In genomic region chr1:156705918-156706646, GRCh38 we compare ENCODE assay signal across 8 cellular contexts. TPM values are rescaled to one million over a fixed set of nuclear protein-coding genes. Genes with fewer than 3 reads are reported as not detected.
A peak's percentile ranks its signal among the peaks of the same experiment; 100 is the strongest.
DNase-seq lines count a peak whose midpoint lies in the region; ATAC-seq, FAIRE-seq and TF ChIP-seq lines count a peak whose summit lies in the region.

No MANE protein-coding gene starts in this region.

- H3K27ac ChIP-seq in WERI-Rb-1 (peak overlapping the region; percentile 86), brain microvascular endothelial cell (no peak overlapping the region), keratinocyte (ENCODE audit: control insufficient read depth, insufficient read depth, low read length) (no peak overlapping the region)

- in situ Hi-C loops in brain microvascular endothelial cell (cut with HindIII; ENCODE audit: low pct_ligation_motif_present, low sequenced_read_pairs), result no loop called here

- DNase-seq in Daoy (ENCODE audit: low read depth) (peak; percentile 74), NCI-H1092 (lab: John Stamatoyannopoulos, UW) (peak; percentile 43), WERI-Rb-1 (peak; percentile 98), brain microvascular endothelial cell (no peak), keratinocyte (ENCODE audit: low read depth, low spot score) (no peak), cortex of kidney (lab: John Stamatoyannopoulos, UW) (no peak)
- peak; percentile 39 to 71 for DNase-seq in stimulated activated CD4-positive, alpha-beta T cell treated with anti-CD3 and anti-CD28 coated beads, Interleukin-15, amount 100 ng/mL, for 48 hours (ENCODE audit: low read depth in 2 of 2)

- peak overlapping the region; percentile 89 for H3K4me2 ChIP-seq in keratinocyte (ENCODE audit: control insufficient read depth, extremely low read depth, insufficient read depth, low read depth, low read length)

- H3K4me3 ChIP-seq in WERI-Rb-1 (ENCODE audit: low read depth, low read length) (peak overlapping the region; percentile 74), brain microvascular endothelial cell (ENCODE audit: low read depth, low read length) (peak overlapping the region; percentile 40), keratinocyte (ENCODE audit: control insufficient read depth in 2 of 3, extremely low read depth in 1 of 3, insufficient read depth in 2 of 3, low read depth in 1 of 3, low read length in 3 of 3) (peak overlapping the region; percentile 31 to 51 (median 50))

- no peaks in the 10 kb centered on the region for H4K20me1 ChIP-seq in keratinocyte (ENCODE audit: control insufficient read depth, extremely low read depth, insufficient read depth, low read length)

- no peaks in the 10 kb centered on the region for H3K9me3 ChIP-seq in WERI-Rb-1 (ENCODE audit: severe bottlenecking)
- H3K9me3 ChIP-seq in keratinocyte (ENCODE audit: control insufficient read depth, low read depth, low read length), result no peaks in the 10 kb centered on the region

- dilution Hi-C loops in keratinocyte (cut with MboI; ENCODE audit: extremely low pct_ligation_motif_present, low sequenced_read_pairs), result no loop called here

- no peak for ATAC-seq in HG03457 (IDR thresholded peaks at IDR 0.05; ENCODE audit: unreplicated experiment)

- H2AFZ ChIP-seq in keratinocyte (ENCODE audit: control insufficient read depth, low read length), result peak overlapping the region; percentile 41

- no peaks in the 10 kb centered on the region for H3K9me1 ChIP-seq in keratinocyte (ENCODE audit: control insufficient read depth, extremely low read depth, insufficient read depth, low read length)

- no peaks in the 10 kb centered on the region for H3K79me2 ChIP-seq in keratinocyte (ENCODE audit: control insufficient read depth, insufficient read depth, low read length)

- FAIRE-seq in keratinocyte (lab: Jason Lieb, UNC), result no peak

- H3K36me3 ChIP-seq in WERI-Rb-1, result peaks cover 24% of the 10 kb centered on the region
- H3K36me3 ChIP-seq in brain microvascular endothelial cell (replicated peaks), result no peaks in the 10 kb centered on the region
- H3K36me3 ChIP-seq in keratinocyte (ENCODE audit: control insufficient read depth in 2 of 2, extremely low read depth in 1 of 2, insufficient read depth in 2 of 2, low read length in 2 of 2), result no peaks in the 10 kb centered on the region

- TF ChIP-seq CTCF in WERI-Rb-1 (IDR thresholded peaks at IDR 0.05; ENCODE audit: low read depth, low read length) (peak; percentile 92), brain microvascular endothelial cell (IDR thresholded peaks at IDR 0.05; ENCODE audit: low read depth, low read length, missing control alignments) (peak; percentile 79), keratinocyte (optimal IDR thresholded peaks at IDR 0.05 in 1 of 3, IDR thresholded peaks at IDR 0.05 in 1 of 3, conservative IDR thresholded peaks at IDR 0.05 in 1 of 3; ENCODE audit: extremely low read depth in 1 of 3, insufficient read depth in 2 of 3, low read length in 3 of 3) (peak; percentile 67 to 91 (median 83))

- H3K9ac ChIP-seq in keratinocyte (ENCODE audit: control insufficient read depth, extremely low read depth, insufficient read depth, low read length), result peak overlapping the region; percentile 58

- H3K4me1 ChIP-seq in keratinocyte (ENCODE audit: control insufficient read depth, extremely low read depth, insufficient read depth, low read length), result peaks cover 37% of the 10 kb centered on the region

- H3K27me3 ChIP-seq in WERI-Rb-1 (ENCODE audit: insufficient read depth, low read depth, severe bottlenecking) (no peaks in the 10 kb centered on the region), brain microvascular endothelial cell (replicated peaks) (no peaks in the 10 kb centered on the region), keratinocyte (ENCODE audit: control insufficient read depth, extremely low read depth, insufficient read depth, low read length) (peaks cover 20% of the 10 kb centered on the region)

RNA-seq across cellular contexts. Expression of gene CRABP2, which starts 0.7 kb away (rescaled TPM):
- 21.4 and 36.0 TPM in 2 replicates for total RNA-seq in Daoy (2014; rRNA removed; shearing (Covaris generic))
- 6.5 to 12.7 TPM (median 8.4 TPM) in 3 replicates for polyA plus RNA-seq in keratinocyte
- polyA plus RNA-seq in keratinocyte (2011; ENCODE audit: low read depth), result 187 TPM
- polyA plus RNA-seq in keratinocyte (2011; cell fraction: cytosol; rRNA removed), result 13.3 and 19.3 TPM in 2 replicates
- polyA plus RNA-seq in keratinocyte (2011; cell fraction: nucleus; rRNA removed), result 17.4 and 17.6 TPM in 2 replicates
- polyA plus RNA-seq in keratinocyte (2012; ENCODE audit: low replicate concordance), result 13.0 and 332 TPM in 2 replicates
- 1.8 to 4.4 TPM (median 2.8 TPM) in 3 replicates for polyA minus RNA-seq in keratinocyte
- polyA minus RNA-seq in keratinocyte (2011; cell fraction: cytosol; rRNA and poly(A)+ RNA removed), result 10.4 TPM
- polyA minus RNA-seq in keratinocyte (2011; cell fraction: nucleus; rRNA and poly(A)+ RNA removed), result 1.1 and 1.5 TPM in 2 replicates

RNA-seq across cellular contexts. Expression of gene METTL25B, which starts 22.2 kb away (rescaled TPM):
- total RNA-seq in Daoy (2014; rRNA removed; shearing (Covaris generic)), result 7.9 and 11.9 TPM in 2 replicates
- 6.0 to 10.7 TPM (median 6.3 TPM) in 3 replicates for polyA plus RNA-seq in keratinocyte
- polyA plus RNA-seq in keratinocyte (2011; ENCODE audit: low read depth), result 29.2 TPM
- polyA plus RNA-seq in keratinocyte (2011; cell fraction: cytosol; rRNA removed), result 3.5 and 4.8 TPM in 2 replicates
- polyA plus RNA-seq in keratinocyte (2011; cell fraction: nucleus; rRNA removed), result 18.7 and 19.7 TPM in 2 replicates
- 10.8 and 31.9 TPM in 2 replicates for polyA plus RNA-seq in keratinocyte (2012; ENCODE audit: low replicate concordance)
- polyA minus RNA-seq in keratinocyte, result 4.8 to 11.0 TPM (median 7.8 TPM) in 3 replicates
- 8.4 TPM for polyA minus RNA-seq in keratinocyte (2011; cell fraction: cytosol; rRNA and poly(A)+ RNA removed)
- polyA minus RNA-seq in keratinocyte (2011; cell fraction: nucleus; rRNA and poly(A)+ RNA removed), result 7.8 and 10.3 TPM in 2 replicates

RNA-seq across cellular contexts. Expression of gene ISG20L2, which starts 22.5 kb away (rescaled TPM):
- total RNA-seq in Daoy (2014; rRNA removed; shearing (Covaris generic)), result 31.7 and 59.8 TPM in 2 replicates
- 48.1 to 56.6 TPM (median 48.6 TPM) in 3 replicates for polyA plus RNA-seq in keratinocyte
- polyA plus RNA-seq in keratinocyte (2011; ENCODE audit: low read depth), result 19.9 TPM
- polyA plus RNA-seq in keratinocyte (2011; cell fraction: cytosol; rRNA removed), result 44.2 and 61.0 TPM in 2 replicates
- polyA plus RNA-seq in keratinocyte (2011; cell fraction: nucleus; rRNA removed), result 44.3 and 44.4 TPM in 2 replicates
- 20.2 and 33.8 TPM in 2 replicates for polyA plus RNA-seq in keratinocyte (2012; ENCODE audit: low replicate concordance)
- 47.8 to 55.4 TPM (median 54.2 TPM) in 3 replicates for polyA minus RNA-seq in keratinocyte
- polyA minus RNA-seq in keratinocyte (2011; cell fraction: cytosol; rRNA and poly(A)+ RNA removed), result 25.9 TPM
- 18.7 and 32.7 TPM in 2 replicates for polyA minus RNA-seq in keratinocyte (2011; cell fraction: nucleus; rRNA and poly(A)+ RNA removed)

RNA-seq across cellular contexts. Expression of gene NES, which starts 28.9 kb away (rescaled TPM):
- total RNA-seq in Daoy (2014; rRNA removed; shearing (Covaris generic)), result 0.51 and 0.89 TPM in 2 replicates
- 0.01 TPM in 2 of 3 replicates, not detected in the other for polyA plus RNA-seq in keratinocyte
- 0.26 TPM for polyA plus RNA-seq in keratinocyte (2011; ENCODE audit: low read depth)
- polyA plus RNA-seq in keratinocyte (2011; cell fraction: cytosol; rRNA removed), result 0.03 TPM in 1 of 2 replicates, not detected in the other
- polyA plus RNA-seq in keratinocyte (2011; cell fraction: nucleus; rRNA removed), result 0.03 TPM in 2 replicates
- 0.11 and 0.17 TPM in 2 replicates for polyA plus RNA-seq in keratinocyte (2012; ENCODE audit: low replicate concordance)
- 0.20 TPM in 1 of 3 replicates, not detected in the others for polyA minus RNA-seq in keratinocyte
- not detected for polyA minus RNA-seq in keratinocyte (2011; cell fraction: cytosol; rRNA and poly(A)+ RNA removed)
- not detected in 2 replicates for polyA minus RNA-seq in keratinocyte (2011; cell fraction: nucleus; rRNA and poly(A)+ RNA removed)

RNA-seq across cellular contexts. Expression of gene MRPL24, which starts 34.8 kb away (rescaled TPM):
- total RNA-seq in Daoy (2014; rRNA removed; shearing (Covaris generic)), result 144 and 148 TPM in 2 replicates
- polyA plus RNA-seq in keratinocyte, result 111 to 157 TPM (median 122 TPM) in 3 replicates
- 31.8 TPM for polyA plus RNA-seq in keratinocyte (2011; ENCODE audit: low read depth)
- 112 and 122 TPM in 2 replicates for polyA plus RNA-seq in keratinocyte (2011; cell fraction: cytosol; rRNA removed)
- 91.7 and 94.5 TPM in 2 replicates for polyA plus RNA-seq in keratinocyte (2011; cell fraction: nucleus; rRNA removed)
- polyA plus RNA-seq in keratinocyte (2012; ENCODE audit: low replicate concordance), result 101 and 133 TPM in 2 replicates
- 39.4 to 55.6 TPM (median 50.9 TPM) in 3 replicates for polyA minus RNA-seq in keratinocyte
- polyA minus RNA-seq in keratinocyte (2011; cell fraction: cytosol; rRNA and poly(A)+ RNA removed), result 43.4 TPM
- polyA minus RNA-seq in keratinocyte (2011; cell fraction: nucleus; rRNA and poly(A)+ RNA removed), result 16.8 and 19.2 TPM in 2 replicates

Comparison
In these comparisons a context has a peak if more than half of its experiments do, and no peak if none do; other contexts are left out.
1. DNase-seq: peak in Daoy (single experiment), NCI-H1092 (single experiment), WERI-Rb-1 (single experiment) and stimulated activated CD4-positive, alpha-beta T cell treated with anti-CD3 and anti-CD28 coated beads, Interleukin-15, amount 100 ng/mL, for 48 hours (2 of 2); none in brain microvascular endothelial cell (single experiment), keratinocyte (single experiment) and cortex of kidney (single experiment).
2. Peak in every context shown above with its lines, with median percentiles within 50 percentile points of each other: H3K4me3 ChIP-seq and CTCF ChIP-seq.